In genomic region chr1:16440480-16441311, GRCh38 we compare ENCODE assay signal across 8 cellular contexts. TPM values are rescaled to one million over a fixed set of nuclear protein-coding genes. Genes with fewer than 3 reads are reported as not detected.
DNase-seq lines count a peak whose midpoint lies in the region; ATAC-seq and TF ChIP-seq lines count a peak whose summit lies in the region.

Gene NECAP2 (plus strand): TSS chr1:16440724. CDS start chr1:16440762, 38 bp downstream.

- H3K4me3 ChIP-seq in adrenal gland (peak within 1 kb of the TSS; percentile 17 to 89 (median 60)), heart right ventricle (peak within 1 kb of the TSS; percentile 64 to 100 (median 93))

- peak within 1 kb of the TSS; percentile 94 for H3K4me3 Mint-ChIP-seq in type B pancreatic cell

- DNase-seq in NCI-H146 treated with DMSO at 0.1 percent for 48 hours (lab: John Stamatoyannopoulos, UW; ENCODE audit: unreplicated experiment) (peak; percentile 75), T-helper 1 cell (peak; percentile 77 to 92 (median 88)), adrenal gland (peak; percentile 90 to 96 (median 93)), heart right ventricle (peak; percentile 96), posterior cingulate gyrus (peak; percentile 88 to 99 (median 94)), type B pancreatic cell (ENCODE audit: extremely low spot score, unreplicated experiment) (peak; percentile 98)

- H3K4me1 ChIP-seq in adrenal gland (replicated peaks in 1 of 2) (peaks cover 0 to 38% of the 10 kb centered on the region in 2 donors), heart right ventricle (peaks cover 19 to 61% (median 33%) of the 10 kb centered on the region in 9 donors)

- TF ChIP-seq CTCF in GM12874 (IDR thresholded peaks at IDR 0.05; ENCODE audit: insufficient read depth, low read depth, low read length) = peak; percentile 96
- peak; percentile 72 to 90 (median 81) for TF ChIP-seq CTCF in adrenal gland (IDR thresholded peaks at IDR 0.05)
- peak; percentile 85 to 98 (median 90) for TF ChIP-seq CTCF in heart right ventricle (IDR thresholded peaks at IDR 0.05)
- TF ChIP-seq CTCF in type B pancreatic cell (conservative IDR thresholded peaks at IDR 0.05) = peak; percentile 96

- intact Hi-C loops in adrenal gland (cut with DNase I) = no loop called here
- intact Hi-C loops in heart right ventricle (cut with DNase I) = loop anchor here in 6 of 10 donors (1.0 to 10.0 kb wide), 6 partner anchors 54 to 73 kb away; partner anchors contain the start of gene SZRD1 (in 2 of the 6)
- intact Hi-C loops in posterior cingulate gyrus (cut with DNase I) = no loop called here

- peak; percentile 29 to 57 for TF ChIP-seq POLR2A in adrenal gland (IDR thresholded peaks at IDR 0.05)

- peak; percentile 92 for ATAC-seq in HG02840 (IDR thresholded peaks at IDR 0.05; ENCODE audit: low FRiP score, unreplicated experiment)
- peak; percentile 95 to 98 (median 96) for ATAC-seq in heart right ventricle

- WGBS in adrenal gland, 4 donors = 0 to 1% (median 0%) methylated on average over 7 to 70 of the region's 70 CpGs
- WGBS in heart right ventricle, 2 donors = 0 to 1% methylated on average over 70 of the region's 70 CpGs

- H3K36me3 Mint-ChIP-seq in type B pancreatic cell = peaks cover 4% of the 10 kb centered on the region

- no peaks in the 10 kb centered on the region for H3K27me3 Mint-ChIP-seq in type B pancreatic cell

- peak within 1 kb of the TSS; percentile 87 for H3K27ac Mint-ChIP-seq in type B pancreatic cell

- peaks cover 0 to 24% of the 10 kb centered on the region in 2 donors for H3K36me3 ChIP-seq in adrenal gland (replicated peaks in 1 of 2)
- peaks cover 0 to 36% (median 15%) of the 10 kb centered on the region in 9 donors for H3K36me3 ChIP-seq in heart right ventricle

- no peaks in the 10 kb centered on the region for H3K9me3 Mint-ChIP-seq in type B pancreatic cell

- H3K27me3 ChIP-seq in adrenal gland = no peaks in the 10 kb centered on the region
- H3K27me3 ChIP-seq in heart right ventricle = no peaks in the 10 kb centered on the region

- peaks cover 7% of the 10 kb centered on the region for H3K4me1 Mint-ChIP-seq in type B pancreatic cell (ENCODE audit: unreplicated experiment)

- peak within 1 kb of the TSS in 3 of 5 donors; percentile 68 to 83 (median 79) for H3K27ac ChIP-seq in adrenal gland
- H3K27ac ChIP-seq in heart right ventricle = peak within 1 kb of the TSS; percentile 73 to 98 (median 84)

- H3K9me3 ChIP-seq in adrenal gland (replicated peaks in 1 of 3) (no peaks in the 10 kb centered on the region), heart right ventricle (no peaks in the 10 kb centered on the region)

RNA-seq across cellular contexts. Expression of gene NECAP2, which starts in this region (rescaled TPM):
- 10 to 100 TPM; 51.6 to 93.0 (median 63.9) TPM for total RNA-seq in adrenal gland
- polyA plus RNA-seq in adrenal gland = 10 to 100 TPM; 36.4 to 49.4 (median 37.5) TPM
- 10 to 100 TPM in 8 of 10 donors, 1 to 10 TPM in 2; 7.9 to 34.0 (median 11.7) TPM for total RNA-seq in heart right ventricle
- 10 to 100 TPM; 17.4 to 18.7 TPM for polyA plus RNA-seq in heart right ventricle
- 45.9 and 48.2 TPM in 2 replicates for total RNA-seq in type B pancreatic cell (ENCODE audit: low replicate concordance)

Comparison
In these comparisons a context has a peak if more than half of its experiments do, and no peak if none do; other contexts are left out.
1. Peak in every context shown above with its lines: DNase-seq, ATAC-seq, H3K4me3 ChIP-seq and H3K27ac ChIP-seq.
2. intact Hi-C loops: an anchor here in heart right ventricle (1.0 to 10.0 kb wide); none called in adrenal gland and posterior cingulate gyrus.